Comparison of ENCODE assay signal across 8 cellular contexts in genomic region chr17:18039535-18040286, GRCh38. TPM values are rescaled to one million over a fixed set of nuclear protein-coding genes. Genes with fewer than 3 reads are reported as not detected.
A peak's percentile ranks its signal among the peaks of the same experiment; 100 is the strongest.
DNase-seq lines count a peak whose midpoint lies in the region; ATAC-seq and TF ChIP-seq lines count a peak whose summit lies in the region.

No MANE protein-coding gene starts in this region.

- peak overlapping the region; percentile 94 for H3K27ac Mint-ChIP-seq in activated naive CD4-positive, alpha-beta T cell treated with anti-CD3 and anti-CD28 coated beads, Interleukin-2, amount 50 U/mL, for 24 hours

- DNase-seq in GM06990 (ENCODE audit: extremely low read depth, insufficient read length) (no peak), HL-60 (ENCODE audit: low read depth in 1 of 2, low spot score in 1 of 2) (no peak), left ventricle myocardium superior (no peak), retinal pigment epithelial cell (ENCODE audit: low read depth) (no peak), UCSD-AML1 (lab: John Stamatoyannopoulos, UW; ENCODE audit: unreplicated experiment) (no peak), NCI-H187 (lab: John Stamatoyannopoulos, UW) (no peak)

- no peaks in the 10 kb centered on the region for H3K36me3 ChIP-seq in GM06990 (ENCODE audit: control insufficient read depth, insufficient read depth, low read length)

- no peaks in the 10 kb centered on the region for H3K27me3 ChIP-seq in GM06990 (replicated peaks; ENCODE audit: control insufficient read depth, insufficient read depth, low read length)
- no peaks in the 10 kb centered on the region for H3K27me3 ChIP-seq in HL-60 (ENCODE audit: insufficient read depth, poor library complexity, severe bottlenecking)

- peak overlapping the region; percentile 93 for H3K4me3 ChIP-seq in GM06990 (replicated peaks; ENCODE audit: low read depth, low read length)
- peak overlapping the region; percentile 83 for H3K4me3 ChIP-seq in HL-60 (replicated peaks; ENCODE audit: insufficient read depth, low read length)
- H3K4me3 ChIP-seq in retinal pigment epithelial cell (ENCODE audit: low read length) = peak overlapping the region; percentile 91

- TF ChIP-seq CTCF in GM06990 (IDR thresholded peaks at IDR 0.05; ENCODE audit: insufficient read depth, low read length, poor library complexity, severe bottlenecking) = peak; percentile 1
- no peak for TF ChIP-seq CTCF in HL-60 (IDR thresholded peaks at IDR 0.05; ENCODE audit: insufficient read depth, low read length)
- no peak for TF ChIP-seq CTCF in retinal pigment epithelial cell (conservative IDR thresholded peaks at IDR 0.05; ENCODE audit: low read depth, low read length)

- peak overlapping the region; percentile 79 for H3K27ac ChIP-seq in HL-60 (replicated peaks)

- intact Hi-C loops in left ventricle myocardium superior (cut with micrococcal nuclease) = loop anchor here (10.0 kb wide), 1 partner anchor 65 kb away; the partner anchor contains the start of genes DRC3 and TOM1L2

- no peaks in the 10 kb centered on the region for H3K36me3 Mint-ChIP-seq in activated naive CD4-positive, alpha-beta T cell treated with anti-CD3 and anti-CD28 coated beads, Interleukin-2, amount 50 U/mL, for 24 hours

- H3K27me3 Mint-ChIP-seq in activated naive CD4-positive, alpha-beta T cell treated with anti-CD3 and anti-CD28 coated beads, Interleukin-2, amount 50 U/mL, for 24 hours = no peaks in the 10 kb centered on the region

- ATAC-seq in GM21381 (IDR thresholded peaks at IDR 0.05; ENCODE audit: unreplicated experiment) (peak; percentile 32), left ventricle myocardium superior (peak; percentile 72)

- H3K4me3 Mint-ChIP-seq in activated naive CD4-positive, alpha-beta T cell treated with anti-CD3 and anti-CD28 coated beads, Interleukin-2, amount 50 U/mL, for 24 hours = peak overlapping the region; percentile 91

- no peaks in the 10 kb centered on the region for H3K9me3 Mint-ChIP-seq in activated naive CD4-positive, alpha-beta T cell treated with anti-CD3 and anti-CD28 coated beads, Interleukin-2, amount 50 U/mL, for 24 hours

- peaks cover 50% of the 10 kb centered on the region for H3K4me1 Mint-ChIP-seq in activated naive CD4-positive, alpha-beta T cell treated with anti-CD3 and anti-CD28 coated beads, Interleukin-2, amount 50 U/mL, for 24 hours

RNA-seq across cellular contexts. Expression of gene GID4, which starts 0.5 kb away (rescaled TPM):
- total RNA-seq in left ventricle myocardium superior = 23.5 TPM

RNA-seq across cellular contexts. Expression of gene ATPAF2, which starts 0.7 kb away (rescaled TPM):
- total RNA-seq in left ventricle myocardium superior = 37.0 TPM

RNA-seq across cellular contexts. Expression of gene DRG2, which starts 48.0 kb away (rescaled TPM):
- 19.4 TPM for total RNA-seq in left ventricle myocardium superior
